Comparison of ENCODE assay signal across 1 cellular context in the genomic region with DNA sequence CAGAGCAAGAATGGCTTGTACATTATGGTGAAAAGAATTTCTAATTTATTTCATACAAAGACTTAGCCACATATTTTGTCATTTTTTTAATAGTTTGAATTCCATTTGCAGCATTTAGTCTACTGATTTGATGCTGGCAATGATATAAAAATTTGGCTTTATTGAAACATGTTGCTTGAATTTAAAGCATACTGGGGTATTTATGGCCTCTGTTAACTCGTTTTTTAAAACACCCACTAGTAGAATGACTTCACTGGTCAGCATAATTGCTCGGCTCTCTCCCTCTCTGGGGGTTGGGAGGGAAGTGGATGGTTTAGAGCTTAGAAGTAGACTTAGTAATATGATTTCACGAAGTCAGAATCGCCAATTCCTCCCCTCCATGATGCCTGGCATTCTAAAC.
TF ChIP-seq lines count a peak whose summit lies in the region.

No MANE protein-coding gene starts in this region.

TF ChIP-seq in SK-N-SH treated with all-trans-retinoic acid at 6 μM for 48 hours, 23 proteins besides CTCF, POLR2A, EP300 and RAD21 (continued from another document):
- TF ChIP-seq PATZ1 (CRISPR knock-in tag; IDR thresholded peaks at IDR 0.05; ENCODE audit: borderline replicate concordance) (no peak), BACH2 (CRISPR knock-in tag; IDR thresholded peaks at IDR 0.05; ENCODE audit: borderline replicate concordance) (no peak), ZFP3 (CRISPR knock-in tag; IDR thresholded peaks at IDR 0.05) (no peak), ISL1 (CRISPR knock-in tag; IDR thresholded peaks at IDR 0.05) (no peak), CSDC2 (CRISPR knock-in tag; IDR thresholded peaks at IDR 0.05) (no peak), TOX (CRISPR knock-in tag; IDR thresholded peaks at IDR 0.05; ENCODE audit: borderline replicate concordance) (no peak), ZNF70 (CRISPR knock-in tag; IDR thresholded peaks at IDR 0.05) (no peak), GLIS3 (CRISPR knock-in tag; IDR thresholded peaks at IDR 0.05) (no peak), PPARA (CRISPR knock-in tag; IDR thresholded peaks at IDR 0.05; ENCODE audit: borderline replicate concordance) (no peak), SNAI2 (CRISPR knock-in tag; IDR thresholded peaks at IDR 0.05) (no peak), TCF4 (CRISPR knock-in tag; IDR thresholded peaks at IDR 0.05; ENCODE audit: borderline replicate concordance) (no peak), OSR1 (CRISPR knock-in tag; IDR thresholded peaks at IDR 0.05) (no peak), ZC3H10 (CRISPR knock-in tag; IDR thresholded peaks at IDR 0.05) (no peak), RARB (CRISPR knock-in tag; IDR thresholded peaks at IDR 0.05) (no peak)
- TF ChIP-seq, protein P1, sequence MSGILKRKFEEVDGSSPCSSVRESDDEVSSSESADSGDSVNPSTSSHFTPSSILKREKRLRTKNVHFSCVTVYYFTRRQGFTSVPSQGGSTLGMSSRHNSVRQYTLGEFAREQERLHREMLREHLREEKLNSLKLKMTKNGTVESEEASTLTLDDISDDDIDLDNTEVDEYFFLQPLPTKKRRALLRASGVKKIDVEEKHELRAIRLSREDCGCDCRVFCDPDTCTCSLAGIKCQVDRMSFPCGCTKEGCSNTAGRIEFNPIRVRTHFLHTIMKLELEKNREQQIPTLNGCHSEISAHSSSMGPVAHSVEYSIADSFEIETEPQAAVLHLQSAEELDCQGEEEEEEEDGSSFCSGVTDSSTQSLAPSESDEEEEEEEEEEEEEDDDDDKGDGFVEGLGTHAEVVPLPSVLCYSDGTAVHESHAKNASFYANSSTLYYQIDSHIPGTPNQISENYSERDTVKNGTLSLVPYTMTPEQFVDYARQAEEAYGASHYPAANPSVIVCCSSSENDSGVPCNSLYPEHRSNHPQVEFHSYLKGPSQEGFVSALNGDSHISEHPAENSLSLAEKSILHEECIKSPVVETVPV (CRISPR knock-in tag; IDR thresholded peaks at IDR 0.05): no peak
- TF ChIP-seq, protein P2, sequence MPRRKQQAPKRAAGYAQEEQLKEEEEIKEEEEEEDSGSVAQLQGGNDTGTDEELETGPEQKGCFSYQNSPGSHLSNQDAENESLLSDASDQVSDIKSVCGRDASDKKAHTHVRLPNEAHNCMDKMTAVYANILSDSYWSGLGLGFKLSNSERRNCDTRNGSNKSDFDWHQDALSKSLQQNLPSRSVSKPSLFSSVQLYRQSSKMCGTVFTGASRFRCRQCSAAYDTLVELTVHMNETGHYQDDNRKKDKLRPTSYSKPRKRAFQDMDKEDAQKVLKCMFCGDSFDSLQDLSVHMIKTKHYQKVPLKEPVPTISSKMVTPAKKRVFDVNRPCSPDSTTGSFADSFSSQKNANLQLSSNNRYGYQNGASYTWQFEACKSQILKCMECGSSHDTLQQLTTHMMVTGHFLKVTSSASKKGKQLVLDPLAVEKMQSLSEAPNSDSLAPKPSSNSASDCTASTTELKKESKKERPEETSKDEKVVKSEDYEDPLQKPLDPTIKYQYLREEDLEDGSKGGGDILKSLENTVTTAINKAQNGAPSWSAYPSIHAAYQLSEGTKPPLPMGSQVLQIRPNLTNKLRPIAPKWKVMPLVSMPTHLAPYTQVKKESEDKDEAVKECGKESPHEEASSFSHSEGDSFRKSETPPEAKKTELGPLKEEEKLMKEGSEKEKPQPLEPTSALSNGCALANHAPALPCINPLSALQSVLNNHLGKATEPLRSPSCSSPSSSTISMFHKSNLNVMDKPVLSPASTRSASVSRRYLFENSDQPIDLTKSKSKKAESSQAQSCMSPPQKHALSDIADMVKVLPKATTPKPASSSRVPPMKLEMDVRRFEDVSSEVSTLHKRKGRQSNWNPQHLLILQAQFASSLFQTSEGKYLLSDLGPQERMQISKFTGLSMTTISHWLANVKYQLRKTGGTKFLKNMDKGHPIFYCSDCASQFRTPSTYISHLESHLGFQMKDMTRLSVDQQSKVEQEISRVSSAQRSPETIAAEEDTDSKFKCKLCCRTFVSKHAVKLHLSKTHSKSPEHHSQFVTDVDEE (CRISPR knock-in tag; IDR thresholded peaks at IDR 0.05): no peak
TF ChIP-seq in SK-N-SH treated with all-trans-retinoic acid at 6 μM for 48 hours: peak in this region for 0.
